Comparison of ENCODE assay signal across 8 cellular contexts in genomic region chr3:152471814-152472605, GRCh38.
A peak's percentile ranks its signal among the peaks of the same experiment; 100 is the strongest.
DNase-seq lines count a peak whose midpoint lies in the region; ATAC-seq, FAIRE-seq and TF ChIP-seq lines count a peak whose summit lies in the region.

No MANE protein-coding gene starts in this region.

- no peaks in the 10 kb centered on the region for H3K27me3 Mint-ChIP-seq in WTC11 (ENCODE audit: low read depth)

- POLR2A ChIA-PET in WTC11 (lab: Charles Lee), result interaction anchor here (0.6 kb wide), 1 partner anchor 402 kb away, joined by 4 read pairs; no protein-coding TSS in a partner anchor

- H3K27me3 ChIP-seq in bronchial epithelial cell (ENCODE audit: control insufficient read depth, insufficient read depth, low read length), result no peaks in the 10 kb centered on the region

- no peak overlapping the region for H3K27ac Mint-ChIP-seq in WTC11

- no peak for FAIRE-seq in bronchial epithelial cell (lab: Jason Lieb, UNC)

- no peak overlapping the region for H3K4me3 ChIP-seq in bronchial epithelial cell (ENCODE audit: low read depth, low read length)

- no peaks in the 10 kb centered on the region for H3K36me3 Mint-ChIP-seq in WTC11

- H3K36me3 ChIP-seq in bronchial epithelial cell (ENCODE audit: control insufficient read depth, insufficient read depth, low read length), result no peaks in the 10 kb centered on the region

- ATAC-seq in HG02571 (IDR thresholded peaks at IDR 0.05; ENCODE audit: unreplicated experiment) (peak; percentile 68), WTC11 (peak; percentile 83)

- peak; percentile 31 for DNase-seq in NCI-H1436 (lab: John Stamatoyannopoulos, UW)
- DNase-seq in NCI-H1436 treated with DMSO at 0.1 percent for 48 hours (lab: John Stamatoyannopoulos, UW), result no peak
- DNase-seq in NCI-H146 (lab: John Stamatoyannopoulos, UW), result peak; percentile 31
- DNase-seq in WTC11 (ENCODE audit: low spot score), result peak; percentile 54
- DNase-seq in bronchial epithelial cell (ENCODE audit: low read depth), result peak; percentile 50
- peak; percentile 62 for DNase-seq in kidney tubule cell (ENCODE audit: low spot score)
- peak; percentile 60 to 65 for DNase-seq in stimulated activated CD4-positive, alpha-beta T cell treated with anti-CD3 and anti-CD28 coated beads, Interleukin-2, amount 100 ng/mL, for 48 hours

- TF ChIP-seq CTCF in WTC11 (IDR thresholded peaks at IDR 0.05) (peak; percentile 48), bronchial epithelial cell (IDR thresholded peaks at IDR 0.05; ENCODE audit: insufficient read depth, low read length, severe bottlenecking) (peak; percentile 50)

- H3K4me3 Mint-ChIP-seq in WTC11, result peak overlapping the region; percentile 29; the same call in 1 of the 2 replicates

- H3K4me1 Mint-ChIP-seq in WTC11, result peaks cover 12% of the 10 kb centered on the region

- CTCF ChIA-PET in WTC11 (lab: Charles Lee), result interaction anchor here (0.6 to 1.9 kb wide), 32 partner anchors 8 to 1806 kb away, joined by 3 to 8 read pairs (median 4); partner anchors contain the start of gene P2RY1

- H3K9me3 Mint-ChIP-seq in WTC11, result peaks cover 8% of the 10 kb centered on the region

TF ChIP-seq in WTC11, 78 proteins besides CTCF, POLR2A, EP300 and RAD21:
- TF ChIP-seq ARID4B (CRISPR knock-in tag; IDR thresholded peaks at IDR 0.05; ENCODE audit: borderline replicate concordance) (no peak), ESRRA (CRISPR knock-in tag; IDR thresholded peaks at IDR 0.05; ENCODE audit: borderline replicate concordance) (no peak), MXD4 (CRISPR knock-in tag; IDR thresholded peaks at IDR 0.05; ENCODE audit: borderline replicate concordance) (no peak), E2F1 (CRISPR knock-in tag; IDR thresholded peaks at IDR 0.05) (no peak), E2F4 (CRISPR knock-in tag; IDR thresholded peaks at IDR 0.05; ENCODE audit: borderline replicate concordance, low read depth) (no peak), TEAD4 (CRISPR knock-in tag; IDR thresholded peaks at IDR 0.05) (no peak), ZNF232 (CRISPR knock-in tag; IDR thresholded peaks at IDR 0.05) (no peak), MAX (CRISPR knock-in tag; IDR thresholded peaks at IDR 0.05) (no peak), ZNF425 (CRISPR knock-in tag; conservative IDR thresholded peaks at IDR 0.05) (no peak), HMGXB4 (CRISPR knock-in tag; IDR thresholded peaks at IDR 0.05) (no peak), FOXP1 (CRISPR knock-in tag; IDR thresholded peaks at IDR 0.05; ENCODE audit: borderline replicate concordance) (no peak), ERG (CRISPR knock-in tag; IDR thresholded peaks at IDR 0.05) (no peak), E2F5 (CRISPR knock-in tag; IDR thresholded peaks at IDR 0.05) (no peak)
